1 cellular context compared by ENCODE assay signal in genomic region chr2:96145028-96145939, GRCh38.
TF ChIP-seq lines count a peak whose summit lies in the region.

DUSP2 (minus strand) TSS chr2:96145440; CDS start chr2:96145354, 86 bp downstream.

TF ChIP-seq in K562, 482 proteins besides CTCF, POLR2A, EP300 and RAD21 (continued from another document):
- TF ChIP-seq PBX2 (CRISPR knock-in tag; IDR thresholded peaks at IDR 0.05; ENCODE audit: low read depth) (no peak), PBX2 (tag; conservative IDR thresholded peaks at IDR 0.05; ENCODE audit: low read depth) (no peak), ATF7 (IDR thresholded peaks at IDR 0.05) (no peak), BDP1 (IDR thresholded peaks at IDR 0.05; ENCODE audit: insufficient read depth, insufficient read length) (no peak), ZNF212 (CRISPR knock-in tag; IDR thresholded peaks at IDR 0.05) (no peak), GABPA (tag; conservative IDR thresholded peaks at IDR 0.05; ENCODE audit: low read depth) (no peak), ATF6 (CRISPR knock-in tag; IDR thresholded peaks at IDR 0.05) (no peak), NFIX (CRISPR knock-in tag; IDR thresholded peaks at IDR 0.05; ENCODE audit: low read depth) (no peak), E2F3 (CRISPR knock-in tag; IDR thresholded peaks at IDR 0.05) (no peak), SNRNP70 (optimal IDR thresholded peaks at IDR 0.05; ENCODE audit: low read depth, low read length) (no peak), MGA (IDR thresholded peaks at IDR 0.05) (no peak), RBM15 (IDR thresholded peaks at IDR 0.05; ENCODE audit: insufficient read depth, low read length) (no peak), ZNF174 (CRISPR knock-in tag; IDR thresholded peaks at IDR 0.05) (no peak), ARID4B (CRISPR knock-in tag; IDR thresholded peaks at IDR 0.05) (no peak), ZNF134 (CRISPR knock-in tag; conservative IDR thresholded peaks at IDR 0.05) (no peak), ZNF143 (CRISPR knock-in tag; IDR thresholded peaks at IDR 0.05) (no peak), ATF1 (CRISPR knock-in tag; IDR thresholded peaks at IDR 0.05) (no peak), ATF1 (tag; IDR thresholded peaks at IDR 0.05) (no peak), RCOR1 (IDR thresholded peaks at IDR 0.05; ENCODE audit: borderline replicate concordance in 1 of 2, low read depth in 2 of 2, low read length in 2 of 2) (no peak), HCFC1 (IDR thresholded peaks at IDR 0.05; ENCODE audit: low read depth, low read length) (no peak)
